ENCODE assay signal across 1 cellular context in the genomic region with DNA sequence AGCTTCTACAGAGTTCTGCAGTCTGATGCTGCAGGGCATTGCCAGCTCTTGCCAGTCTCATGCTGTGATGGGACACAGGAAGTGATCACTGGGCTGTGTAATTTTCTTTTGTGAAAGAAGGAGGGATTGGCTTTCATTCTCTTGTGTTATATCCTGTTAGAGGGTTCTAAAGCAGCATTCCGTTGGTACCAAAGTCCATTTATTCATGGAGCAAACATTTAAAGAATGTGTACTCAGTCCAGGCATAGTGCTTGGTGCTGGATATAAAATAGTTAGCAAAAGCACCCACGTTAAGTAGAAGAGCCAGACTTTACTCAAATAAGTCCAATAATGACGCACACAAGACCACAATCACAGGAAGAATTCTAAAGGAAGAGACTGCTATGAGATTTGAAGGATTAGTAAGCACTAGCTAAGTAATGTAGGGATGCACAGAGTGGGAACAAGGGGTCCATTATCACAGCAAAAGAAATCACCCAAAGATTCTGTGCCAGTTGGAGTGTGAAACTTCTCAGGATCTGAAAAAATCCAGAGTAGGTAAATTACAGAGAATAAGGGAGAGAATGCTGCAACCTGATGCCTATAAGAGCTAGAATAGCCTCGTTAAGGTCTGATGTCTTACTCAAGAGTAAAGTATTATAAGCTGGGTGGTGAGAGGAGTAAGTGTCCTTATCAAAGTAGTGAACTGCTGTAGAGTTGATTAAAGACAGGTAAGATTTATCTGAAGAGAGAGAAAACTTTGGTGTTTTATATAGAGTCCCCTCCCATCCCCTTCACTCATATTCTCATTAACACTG.
A peak's percentile ranks its signal among the peaks of the same experiment; 100 is the strongest.
TF ChIP-seq lines count a peak whose summit lies in the region.

No MANE protein-coding gene starts in this region.

TF ChIP-seq in HepG2, 621 proteins besides CTCF, POLR2A, EP300 and RAD21 (continued from another document):
- TF ChIP-seq, protein P1, sequence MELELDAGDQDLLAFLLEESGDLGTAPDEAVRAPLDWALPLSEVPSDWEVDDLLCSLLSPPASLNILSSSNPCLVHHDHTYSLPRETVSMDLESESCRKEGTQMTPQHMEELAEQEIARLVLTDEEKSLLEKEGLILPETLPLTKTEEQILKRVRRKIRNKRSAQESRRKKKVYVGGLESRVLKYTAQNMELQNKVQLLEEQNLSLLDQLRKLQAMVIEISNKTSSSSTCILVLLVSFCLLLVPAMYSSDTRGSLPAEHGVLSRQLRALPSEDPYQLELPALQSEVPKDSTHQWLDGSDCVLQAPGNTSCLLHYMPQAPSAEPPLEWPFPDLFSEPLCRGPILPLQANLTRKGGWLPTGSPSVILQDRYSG (CRISPR knock-in tag; IDR thresholded peaks at IDR 0.05) = no peak
- peak; percentile 43 for TF ChIP-seq HNF4A (CRISPR knock-in tag; IDR thresholded peaks at IDR 0.05)
- TF ChIP-seq ZNF777 (CRISPR knock-in tag; IDR thresholded peaks at IDR 0.05) = no peak
- no peak for TF ChIP-seq REL (CRISPR knock-in tag; conservative IDR thresholded peaks at IDR 0.05)
- TF ChIP-seq, protein P2, sequence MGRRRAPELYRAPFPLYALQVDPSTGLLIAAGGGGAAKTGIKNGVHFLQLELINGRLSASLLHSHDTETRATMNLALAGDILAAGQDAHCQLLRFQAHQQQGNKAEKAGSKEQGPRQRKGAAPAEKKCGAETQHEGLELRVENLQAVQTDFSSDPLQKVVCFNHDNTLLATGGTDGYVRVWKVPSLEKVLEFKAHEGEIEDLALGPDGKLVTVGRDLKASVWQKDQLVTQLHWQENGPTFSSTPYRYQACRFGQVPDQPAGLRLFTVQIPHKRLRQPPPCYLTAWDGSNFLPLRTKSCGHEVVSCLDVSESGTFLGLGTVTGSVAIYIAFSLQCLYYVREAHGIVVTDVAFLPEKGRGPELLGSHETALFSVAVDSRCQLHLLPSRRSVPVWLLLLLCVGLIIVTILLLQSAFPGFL (CRISPR knock-in tag; IDR thresholded peaks at IDR 0.05) = no peak
- no peak for TF ChIP-seq ZNF335 (CRISPR knock-in tag; IDR thresholded peaks at IDR 0.05)
- no peak for TF ChIP-seq ZNF101 (CRISPR knock-in tag; IDR thresholded peaks at IDR 0.05; ENCODE audit: borderline replicate concordance, low read depth)
- TF ChIP-seq, protein P3, sequence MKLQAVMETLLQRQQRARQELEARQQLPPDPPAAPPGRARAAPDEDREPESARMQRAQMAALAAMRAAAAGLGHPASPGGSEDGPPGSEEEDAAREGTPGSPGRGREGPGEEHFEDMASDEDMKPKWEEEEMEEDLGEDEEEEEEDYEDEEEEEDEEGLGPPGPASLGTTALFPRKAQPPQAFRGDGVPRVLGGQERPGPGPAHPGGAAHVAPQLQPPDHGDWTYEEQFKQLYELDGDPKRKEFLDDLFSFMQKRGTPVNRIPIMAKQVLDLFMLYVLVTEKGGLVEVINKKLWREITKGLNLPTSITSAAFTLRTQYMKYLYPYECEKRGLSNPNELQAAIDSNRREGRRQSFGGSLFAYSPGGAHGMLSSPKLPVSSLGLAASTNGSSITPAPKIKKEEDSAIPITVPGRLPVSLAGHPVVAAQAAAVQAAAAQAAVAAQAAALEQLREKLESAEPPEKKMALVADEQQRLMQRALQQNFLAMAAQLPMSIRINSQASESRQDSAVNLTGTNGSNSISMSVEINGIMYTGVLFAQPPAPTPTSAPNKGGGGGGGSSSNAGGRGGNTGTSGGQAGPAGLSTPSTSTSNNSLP (IDR thresholded peaks at IDR 0.05; ENCODE audit: low read depth, low read length) = peak; percentile 59; the same call in 1 of the 2 replicates
- TF ChIP-seq ZNF7 (CRISPR knock-in tag; IDR thresholded peaks at IDR 0.05) = 0 out of 2 replicates have a peak, but pooled peaks have one; percentile 8
- no peak for TF ChIP-seq ZNF350 (CRISPR knock-in tag; IDR thresholded peaks at IDR 0.05; ENCODE audit: borderline replicate concordance, low read depth)
- TF ChIP-seq, protein P4, sequence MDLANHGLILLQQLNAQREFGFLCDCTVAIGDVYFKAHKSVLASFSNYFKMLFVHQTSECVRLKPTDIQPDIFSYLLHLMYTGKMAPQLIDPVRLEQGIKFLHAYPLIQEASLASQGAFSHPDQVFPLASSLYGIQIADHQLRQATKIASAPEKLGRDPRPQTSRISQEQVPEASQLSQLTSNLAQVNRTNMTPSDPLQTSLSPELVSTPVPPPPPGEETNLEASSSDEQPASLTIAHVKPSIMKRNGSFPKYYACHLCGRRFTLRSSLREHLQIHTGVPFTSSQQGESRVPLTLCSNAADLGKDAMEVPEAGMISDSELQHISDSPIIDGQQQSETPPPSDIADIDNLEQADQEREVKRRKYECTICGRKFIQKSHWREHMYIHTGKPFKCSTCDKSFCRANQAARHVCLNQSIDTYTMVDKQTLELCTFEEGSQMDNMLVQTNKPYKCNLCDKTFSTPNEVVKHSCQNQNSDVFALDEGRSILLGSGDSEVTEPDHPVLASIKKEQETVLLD (CRISPR knock-in tag; IDR thresholded peaks at IDR 0.05; ENCODE audit: low read depth) = no peak
- peak; percentile 29; the same call in 1 of the 2 replicates for TF ChIP-seq MIXL1 (CRISPR knock-in tag; IDR thresholded peaks at IDR 0.05)
- TF ChIP-seq GABPA (IDR thresholded peaks at IDR 0.05; ENCODE audit: low read depth, low read length) = no peak
- TF ChIP-seq GABPA (CRISPR knock-in tag; IDR thresholded peaks at IDR 0.05; ENCODE audit: low read depth) = peak; percentile 62
- TF ChIP-seq ZNF572 (CRISPR knock-in tag; IDR thresholded peaks at IDR 0.05) = no peak
- no peak; the same call in 1 of the 2 replicates for TF ChIP-seq GABPB1 (CRISPR knock-in tag; IDR thresholded peaks at IDR 0.05)
- peak; percentile 69 for TF ChIP-seq TEAD3 (CRISPR knock-in tag; optimal IDR thresholded peaks at IDR 0.05; ENCODE audit: borderline replicate concordance)
- TF ChIP-seq, protein P5, sequence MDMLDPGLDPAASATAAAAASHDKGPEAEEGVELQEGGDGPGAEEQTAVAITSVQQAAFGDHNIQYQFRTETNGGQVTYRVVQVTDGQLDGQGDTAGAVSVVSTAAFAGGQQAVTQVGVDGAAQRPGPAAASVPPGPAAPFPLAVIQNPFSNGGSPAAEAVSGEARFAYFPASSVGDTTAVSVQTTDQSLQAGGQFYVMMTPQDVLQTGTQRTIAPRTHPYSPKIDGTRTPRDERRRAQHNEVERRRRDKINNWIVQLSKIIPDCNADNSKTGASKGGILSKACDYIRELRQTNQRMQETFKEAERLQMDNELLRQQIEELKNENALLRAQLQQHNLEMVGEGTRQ (IDR thresholded peaks at IDR 0.05; ENCODE audit: low read depth, low read length) = no peak
- TF ChIP-seq, protein P5 (CRISPR knock-in tag; IDR thresholded peaks at IDR 0.05; ENCODE audit: borderline replicate concordance) = no peak
- peak; percentile 61 for TF ChIP-seq FOSL2 (CRISPR knock-in tag; IDR thresholded peaks at IDR 0.05)
- TF ChIP-seq, protein P6, sequence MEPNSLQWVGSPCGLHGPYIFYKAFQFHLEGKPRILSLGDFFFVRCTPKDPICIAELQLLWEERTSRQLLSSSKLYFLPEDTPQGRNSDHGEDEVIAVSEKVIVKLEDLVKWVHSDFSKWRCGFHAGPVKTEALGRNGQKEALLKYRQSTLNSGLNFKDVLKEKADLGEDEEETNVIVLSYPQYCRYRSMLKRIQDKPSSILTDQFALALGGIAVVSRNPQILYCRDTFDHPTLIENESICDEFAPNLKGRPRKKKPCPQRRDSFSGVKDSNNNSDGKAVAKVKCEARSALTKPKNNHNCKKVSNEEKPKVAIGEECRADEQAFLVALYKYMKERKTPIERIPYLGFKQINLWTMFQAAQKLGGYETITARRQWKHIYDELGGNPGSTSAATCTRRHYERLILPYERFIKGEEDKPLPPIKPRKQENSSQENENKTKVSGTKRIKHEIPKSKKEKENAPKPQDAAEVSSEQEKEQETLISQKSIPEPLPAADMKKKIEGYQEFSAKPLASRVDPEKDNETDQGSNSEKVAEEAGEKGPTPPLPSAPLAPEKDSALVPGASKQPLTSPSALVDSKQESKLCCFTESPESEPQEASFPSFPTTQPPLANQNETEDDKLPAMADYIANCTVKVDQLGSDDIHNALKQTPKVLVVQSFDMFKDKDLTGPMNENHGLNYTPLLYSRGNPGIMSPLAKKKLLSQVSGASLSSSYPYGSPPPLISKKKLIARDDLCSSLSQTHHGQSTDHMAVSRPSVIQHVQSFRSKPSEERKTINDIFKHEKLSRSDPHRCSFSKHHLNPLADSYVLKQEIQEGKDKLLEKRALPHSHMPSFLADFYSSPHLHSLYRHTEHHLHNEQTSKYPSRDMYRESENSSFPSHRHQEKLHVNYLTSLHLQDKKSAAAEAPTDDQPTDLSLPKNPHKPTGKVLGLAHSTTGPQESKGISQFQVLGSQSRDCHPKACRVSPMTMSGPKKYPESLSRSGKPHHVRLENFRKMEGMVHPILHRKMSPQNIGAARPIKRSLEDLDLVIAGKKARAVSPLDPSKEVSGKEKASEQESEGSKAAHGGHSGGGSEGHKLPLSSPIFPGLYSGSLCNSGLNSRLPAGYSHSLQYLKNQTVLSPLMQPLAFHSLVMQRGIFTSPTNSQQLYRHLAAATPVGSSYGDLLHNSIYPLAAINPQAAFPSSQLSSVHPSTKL (CRISPR knock-in tag; IDR thresholded peaks at IDR 0.05) = peak; percentile 25; the same call in 1 of the 2 replicates
- no peak for TF ChIP-seq ZNF670 (CRISPR knock-in tag; IDR thresholded peaks at IDR 0.05; ENCODE audit: borderline replicate concordance)
- no peak for TF ChIP-seq JUND (CRISPR knock-in tag; IDR thresholded peaks at IDR 0.05)
- TF ChIP-seq ETV5 (CRISPR knock-in tag; IDR thresholded peaks at IDR 0.05; ENCODE audit: borderline replicate concordance) = peak; percentile 45; the same call in 1 of the 2 replicates
- no peak for TF ChIP-seq AHR (CRISPR knock-in tag; IDR thresholded peaks at IDR 0.05)
